In genomic region chr20:1503564-1504227, GRCh38 we compare ENCODE assay signal across 8 cellular contexts. TPM values are rescaled to one million over a fixed set of nuclear protein-coding genes. Genes with fewer than 3 reads are reported as not detected.
DNase-seq lines count a peak whose midpoint lies in the region; ATAC-seq lines count a peak whose summit lies in the region.

No MANE protein-coding gene starts in this region.

- DNase-seq in DMS153 treated with DMSO at 0.1 percent for 48 hours (lab: John Stamatoyannopoulos, UW; ENCODE audit: unreplicated experiment) (peak; percentile 80), HuH-7 (ENCODE audit: low spot score) (peak; percentile 72), NT2/D1 (ENCODE audit: low read depth, low spot score) (peak; percentile 83), epidermal melanocyte (ENCODE audit: insufficient read length, low spot score) (peak; percentile 66), myocyte (ENCODE audit: low read depth) (peak; percentile 84)
- DNase-seq in activated CD8-positive, alpha-beta memory T cell treated with anti-CD3 and anti-CD28 coated beads for 48 hours (ENCODE audit: low read depth in 2 of 3, low spot score in 2 of 3), result peak; percentile 19 to 40 (median 37)
- DNase-seq in stimulated activated effector memory CD8-positive, alpha-beta T cell treated with anti-CD3 and anti-CD28 coated beads, Interleukin-12 subunit alpha, Interleukin-12 subunit beta, amount 100 ng/mL, for 72 hours (ENCODE audit: low spot score in 2 of 2), result peak; percentile 51 to 79

- H3K27ac Mint-ChIP-seq in stimulated activated effector memory CD8-positive, alpha-beta T cell treated with anti-CD3 and anti-CD28 coated beads, Interleukin-12 subunit alpha, Interleukin-12 subunit beta, amount 100 ng/mL, for 72 hours, result no peak overlapping the region

- H3K4me3 Mint-ChIP-seq in stimulated activated effector memory CD8-positive, alpha-beta T cell treated with anti-CD3 and anti-CD28 coated beads, Interleukin-12 subunit alpha, Interleukin-12 subunit beta, amount 100 ng/mL, for 72 hours, result no peak overlapping the region

- no peak overlapping the region for H3K9ac ChIP-seq in NT2/D1 (ENCODE audit: insufficient read length, low read depth)

- H3K4me1 Mint-ChIP-seq in stimulated activated effector memory CD8-positive, alpha-beta T cell treated with anti-CD3 and anti-CD28 coated beads, Interleukin-12 subunit alpha, Interleukin-12 subunit beta, amount 100 ng/mL, for 72 hours, result peaks cover 8% of the 10 kb centered on the region

- no peak overlapping the region for H3K4me3 ChIP-seq in NT2/D1 (ENCODE audit: insufficient read length, low read depth)

- H3K4me1 ChIP-seq in NT2/D1 (ENCODE audit: insufficient read depth, insufficient read length), result no peaks in the 10 kb centered on the region

- no peaks in the 10 kb centered on the region for H3K27me3 ChIP-seq in NT2/D1 (ENCODE audit: insufficient read depth, insufficient read length)

- H3K9me3 Mint-ChIP-seq in stimulated activated effector memory CD8-positive, alpha-beta T cell treated with anti-CD3 and anti-CD28 coated beads, Interleukin-12 subunit alpha, Interleukin-12 subunit beta, amount 100 ng/mL, for 72 hours, result no peaks in the 10 kb centered on the region

- no peaks in the 10 kb centered on the region for H3K36me3 ChIP-seq in NT2/D1 (ENCODE audit: insufficient read depth, insufficient read length, low read length)

- ATAC-seq in GM21576 (IDR thresholded peaks at IDR 0.05; ENCODE audit: unreplicated experiment), result peak; percentile 94
- peak; percentile 98 for ATAC-seq in stimulated activated effector memory CD8-positive, alpha-beta T cell treated with anti-CD3 and anti-CD28 coated beads, Interleukin-12 subunit alpha, Interleukin-12 subunit beta, amount 100 ng/mL, for 72 hours

- H3K36me3 Mint-ChIP-seq in stimulated activated effector memory CD8-positive, alpha-beta T cell treated with anti-CD3 and anti-CD28 coated beads, Interleukin-12 subunit alpha, Interleukin-12 subunit beta, amount 100 ng/mL, for 72 hours, result no peaks in the 10 kb centered on the region

- peaks cover 20% of the 10 kb centered on the region; the same call in 1 of the 2 replicates for H3K9me3 ChIP-seq in NT2/D1 (ENCODE audit: insufficient read depth, low read length)

RNA-seq across cellular contexts. Expression of gene SIRPB2, which starts 12.5 kb away (rescaled TPM):
- total RNA-seq in myocyte, result not detected in 2 replicates
- not detected for polyA plus RNA-seq in myocyte (2012)

RNA-seq across cellular contexts. Expression of gene NSFL1C, which starts 37.0 kb away (rescaled TPM):
- total RNA-seq in myocyte, result 49.6 and 67.0 TPM in 2 replicates
- polyA plus RNA-seq in myocyte (2012), result 102 TPM

RNA-seq across cellular contexts. Expression of gene SIRPD, which starts 53.8 kb away (rescaled TPM):
- not detected in 2 replicates for total RNA-seq in myocyte
- not detected for polyA plus RNA-seq in myocyte (2012)
